2 cellular contexts compared by ENCODE assay signal in the genomic region with DNA sequence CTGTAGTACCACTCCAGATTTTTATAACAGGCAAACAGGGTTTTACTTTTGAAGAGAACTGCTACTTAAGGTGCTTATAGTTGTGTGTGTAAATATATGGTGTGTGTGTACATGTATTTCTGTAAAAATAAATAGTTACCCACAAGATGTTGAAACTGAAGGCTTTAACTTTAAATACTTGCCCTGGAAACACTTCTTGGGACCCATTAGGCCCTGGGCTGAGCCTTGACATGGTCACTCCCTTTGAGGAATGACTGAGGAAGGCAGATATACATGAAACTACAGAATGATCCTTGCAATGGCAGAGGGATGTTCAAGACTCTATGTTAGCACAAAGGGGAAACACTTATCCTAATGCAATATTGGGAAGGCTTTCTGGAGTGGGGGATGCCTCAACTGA.
TF ChIP-seq lines count a peak whose summit lies in the region.

No MANE protein-coding gene starts in this region.

TF ChIP-seq in GM23338, 12 proteins besides CTCF, POLR2A, EP300 and RAD21 (continued from another document):
- TF ChIP-seq, protein P1, sequence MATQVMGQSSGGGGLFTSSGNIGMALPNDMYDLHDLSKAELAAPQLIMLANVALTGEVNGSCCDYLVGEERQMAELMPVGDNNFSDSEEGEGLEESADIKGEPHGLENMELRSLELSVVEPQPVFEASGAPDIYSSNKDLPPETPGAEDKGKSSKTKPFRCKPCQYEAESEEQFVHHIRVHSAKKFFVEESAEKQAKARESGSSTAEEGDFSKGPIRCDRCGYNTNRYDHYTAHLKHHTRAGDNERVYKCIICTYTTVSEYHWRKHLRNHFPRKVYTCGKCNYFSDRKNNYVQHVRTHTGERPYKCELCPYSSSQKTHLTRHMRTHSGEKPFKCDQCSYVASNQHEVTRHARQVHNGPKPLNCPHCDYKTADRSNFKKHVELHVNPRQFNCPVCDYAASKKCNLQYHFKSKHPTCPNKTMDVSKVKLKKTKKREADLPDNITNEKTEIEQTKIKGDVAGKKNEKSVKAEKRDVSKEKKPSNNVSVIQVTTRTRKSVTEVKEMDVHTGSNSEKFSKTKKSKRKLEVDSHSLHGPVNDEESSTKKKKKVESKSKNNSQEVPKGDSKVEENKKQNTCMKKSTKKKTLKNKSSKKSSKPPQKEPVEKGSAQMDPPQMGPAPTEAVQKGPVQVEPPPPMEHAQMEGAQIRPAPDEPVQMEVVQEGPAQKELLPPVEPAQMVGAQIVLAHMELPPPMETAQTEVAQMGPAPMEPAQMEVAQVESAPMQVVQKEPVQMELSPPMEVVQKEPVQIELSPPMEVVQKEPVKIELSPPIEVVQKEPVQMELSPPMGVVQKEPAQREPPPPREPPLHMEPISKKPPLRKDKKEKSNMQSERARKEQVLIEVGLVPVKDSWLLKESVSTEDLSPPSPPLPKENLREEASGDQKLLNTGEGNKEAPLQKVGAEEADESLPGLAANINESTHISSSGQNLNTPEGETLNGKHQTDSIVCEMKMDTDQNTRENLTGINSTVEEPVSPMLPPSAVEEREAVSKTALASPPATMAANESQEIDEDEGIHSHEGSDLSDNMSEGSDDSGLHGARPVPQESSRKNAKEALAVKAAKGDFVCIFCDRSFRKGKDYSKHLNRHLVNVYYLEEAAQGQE (IDR thresholded peaks at IDR 0.05; ENCODE audit: unreplicated experiment): no peak
- TF ChIP-seq JUNB (IDR thresholded peaks at IDR 0.05; ENCODE audit: unreplicated experiment) (no peak), CREB1 (CRISPR knock-in tag; IDR thresholded peaks at IDR 0.05; ENCODE audit: low read depth) (no peak), ZNF331 (CRISPR knock-in tag; IDR thresholded peaks at IDR 0.05; ENCODE audit: low read depth) (no peak), EZH2 (IDR thresholded peaks at IDR 0.05; ENCODE audit: low read depth, unreplicated experiment) (no peak), NANOG (IDR thresholded peaks at IDR 0.05; ENCODE audit: borderline replicate concordance) (no peak)
- TF ChIP-seq, protein P2, sequence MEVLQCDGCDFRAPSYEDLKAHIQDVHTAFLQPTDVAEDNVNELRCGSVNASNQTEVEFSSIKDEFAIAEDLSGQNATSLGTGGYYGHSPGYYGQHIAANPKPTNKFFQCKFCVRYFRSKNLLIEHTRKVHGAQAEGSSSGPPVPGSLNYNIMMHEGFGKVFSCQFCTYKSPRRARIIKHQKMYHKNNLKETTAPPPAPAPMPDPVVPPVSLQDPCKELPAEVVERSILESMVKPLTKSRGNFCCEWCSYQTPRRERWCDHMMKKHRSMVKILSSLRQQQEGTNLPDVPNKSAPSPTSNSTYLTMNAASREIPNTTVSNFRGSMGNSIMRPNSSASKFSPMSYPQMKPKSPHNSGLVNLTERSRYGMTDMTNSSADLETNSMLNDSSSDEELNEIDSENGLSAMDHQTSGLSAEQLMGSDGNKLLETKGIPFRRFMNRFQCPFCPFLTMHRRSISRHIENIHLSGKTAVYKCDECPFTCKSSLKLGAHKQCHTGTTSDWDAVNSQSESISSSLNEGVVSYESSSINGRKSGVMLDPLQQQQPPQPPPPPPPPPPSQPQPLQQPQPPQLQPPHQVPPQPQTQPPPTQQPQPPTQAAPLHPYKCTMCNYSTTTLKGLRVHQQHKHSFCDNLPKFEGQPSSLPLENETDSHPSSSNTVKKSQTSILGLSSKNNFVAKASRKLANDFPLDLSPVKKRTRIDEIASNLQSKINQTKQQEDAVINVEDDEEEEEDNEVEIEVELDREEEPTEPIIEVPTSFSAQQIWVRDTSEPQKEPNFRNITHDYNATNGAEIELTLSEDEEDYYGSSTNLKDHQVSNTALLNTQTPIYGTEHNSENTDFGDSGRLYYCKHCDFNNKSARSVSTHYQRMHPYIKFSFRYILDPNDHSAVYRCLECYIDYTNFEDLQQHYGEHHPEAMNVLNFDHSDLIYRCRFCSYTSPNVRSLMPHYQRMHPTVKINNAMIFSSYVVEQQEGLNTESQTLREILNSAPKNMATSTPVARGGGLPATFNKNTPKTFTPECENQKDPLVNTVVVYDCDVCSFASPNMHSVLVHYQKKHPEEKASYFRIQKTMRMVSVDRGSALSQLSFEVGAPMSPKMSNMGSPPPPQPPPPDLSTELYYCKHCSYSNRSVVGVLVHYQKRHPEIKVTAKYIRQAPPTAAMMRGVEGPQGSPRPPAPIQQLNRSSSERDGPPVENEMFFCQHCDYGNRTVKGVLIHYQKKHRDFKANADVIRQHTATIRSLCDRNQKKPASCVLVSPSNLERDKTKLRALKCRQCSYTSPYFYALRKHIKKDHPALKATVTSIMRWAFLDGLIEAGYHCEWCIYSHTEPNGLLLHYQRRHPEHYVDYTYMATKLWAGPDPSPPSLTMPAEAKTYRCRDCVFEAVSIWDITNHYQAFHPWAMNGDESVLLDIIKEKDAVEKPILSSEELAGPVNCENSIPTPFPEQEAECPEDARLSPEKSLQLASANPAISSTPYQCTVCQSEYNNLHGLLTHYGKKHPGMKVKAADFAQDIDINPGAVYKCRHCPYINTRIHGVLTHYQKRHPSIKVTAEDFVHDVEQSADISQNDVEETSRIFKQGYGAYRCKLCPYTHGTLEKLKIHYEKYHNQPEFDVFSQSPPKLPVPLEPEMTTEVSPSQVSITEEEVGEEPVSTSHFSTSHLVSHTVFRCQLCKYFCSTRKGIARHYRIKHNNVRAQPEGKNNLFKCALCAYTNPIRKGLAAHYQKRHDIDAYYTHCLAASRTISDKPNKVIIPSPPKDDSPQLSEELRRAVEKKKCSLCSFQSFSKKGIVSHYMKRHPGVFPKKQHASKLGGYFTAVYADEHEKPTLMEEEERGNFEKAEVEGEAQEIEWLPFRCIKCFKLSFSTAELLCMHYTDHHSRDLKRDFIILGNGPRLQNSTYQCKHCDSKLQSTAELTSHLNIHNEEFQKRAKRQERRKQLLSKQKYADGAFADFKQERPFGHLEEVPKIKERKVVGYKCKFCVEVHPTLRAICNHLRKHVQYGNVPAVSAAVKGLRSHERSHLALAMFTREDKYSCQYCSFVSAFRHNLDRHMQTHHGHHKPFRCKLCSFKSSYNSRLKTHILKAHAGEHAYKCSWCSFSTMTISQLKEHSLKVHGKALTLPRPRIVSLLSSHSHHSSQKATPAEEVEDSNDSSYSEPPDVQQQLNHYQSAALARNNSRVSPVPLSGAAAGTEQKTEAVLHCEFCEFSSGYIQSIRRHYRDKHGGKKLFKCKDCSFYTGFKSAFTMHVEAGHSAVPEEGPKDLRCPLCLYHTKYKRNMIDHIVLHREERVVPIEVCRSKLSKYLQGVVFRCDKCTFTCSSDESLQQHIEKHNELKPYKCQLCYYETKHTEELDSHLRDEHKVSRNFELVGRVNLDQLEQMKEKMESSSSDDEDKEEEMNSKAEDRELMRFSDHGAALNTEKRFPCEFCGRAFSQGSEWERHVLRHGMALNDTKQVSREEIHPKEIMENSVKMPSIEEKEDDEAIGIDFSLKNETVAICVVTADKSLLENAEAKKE (CRISPR knock-in tag; IDR thresholded peaks at IDR 0.05): no peak

TF ChIP-seq in IMR-90, 13 proteins besides CTCF, POLR2A, EP300 and RAD21 (continued from another document):
- TF ChIP-seq, protein P3, sequence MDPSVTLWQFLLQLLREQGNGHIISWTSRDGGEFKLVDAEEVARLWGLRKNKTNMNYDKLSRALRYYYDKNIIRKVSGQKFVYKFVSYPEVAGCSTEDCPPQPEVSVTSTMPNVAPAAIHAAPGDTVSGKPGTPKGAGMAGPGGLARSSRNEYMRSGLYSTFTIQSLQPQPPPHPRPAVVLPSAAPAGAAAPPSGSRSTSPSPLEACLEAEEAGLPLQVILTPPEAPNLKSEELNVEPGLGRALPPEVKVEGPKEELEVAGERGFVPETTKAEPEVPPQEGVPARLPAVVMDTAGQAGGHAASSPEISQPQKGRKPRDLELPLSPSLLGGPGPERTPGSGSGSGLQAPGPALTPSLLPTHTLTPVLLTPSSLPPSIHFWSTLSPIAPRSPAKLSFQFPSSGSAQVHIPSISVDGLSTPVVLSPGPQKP (IDR thresholded peaks at IDR 0.05; ENCODE audit: borderline replicate concordance, low read depth, low read length): no peak
- TF ChIP-seq CEBPB (IDR thresholded peaks at IDR 0.05; ENCODE audit: low read depth, low read length) (no peak), BHLHE40 (IDR thresholded peaks at IDR 0.05; ENCODE audit: low read depth, low read length) (no peak), CHD1 (IDR thresholded peaks at IDR 0.05; ENCODE audit: low read depth, low read length) (no peak), MAFK (IDR thresholded peaks at IDR 0.05; ENCODE audit: low read depth, low read length) (no peak), FOS (IDR thresholded peaks at IDR 0.05; ENCODE audit: low read depth, low read length) (no peak), SMC3 (IDR thresholded peaks at IDR 0.05; ENCODE audit: low read depth, low read length) (no peak), RCOR1 (IDR thresholded peaks at IDR 0.05; ENCODE audit: insufficient replicate concordance, low read length) (no peak), NFE2L2 (IDR thresholded peaks at IDR 0.05; ENCODE audit: low read depth, low read length) (no peak), RFX5 (IDR thresholded peaks at IDR 0.05; ENCODE audit: low read depth, low read length) (no peak)
- TF ChIP-seq, protein P4, sequence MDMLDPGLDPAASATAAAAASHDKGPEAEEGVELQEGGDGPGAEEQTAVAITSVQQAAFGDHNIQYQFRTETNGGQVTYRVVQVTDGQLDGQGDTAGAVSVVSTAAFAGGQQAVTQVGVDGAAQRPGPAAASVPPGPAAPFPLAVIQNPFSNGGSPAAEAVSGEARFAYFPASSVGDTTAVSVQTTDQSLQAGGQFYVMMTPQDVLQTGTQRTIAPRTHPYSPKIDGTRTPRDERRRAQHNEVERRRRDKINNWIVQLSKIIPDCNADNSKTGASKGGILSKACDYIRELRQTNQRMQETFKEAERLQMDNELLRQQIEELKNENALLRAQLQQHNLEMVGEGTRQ (IDR thresholded peaks at IDR 0.05; ENCODE audit: low read depth, low read length): no peak
